18 cellular contexts compared by ENCODE assay signal in the genomic region with DNA sequence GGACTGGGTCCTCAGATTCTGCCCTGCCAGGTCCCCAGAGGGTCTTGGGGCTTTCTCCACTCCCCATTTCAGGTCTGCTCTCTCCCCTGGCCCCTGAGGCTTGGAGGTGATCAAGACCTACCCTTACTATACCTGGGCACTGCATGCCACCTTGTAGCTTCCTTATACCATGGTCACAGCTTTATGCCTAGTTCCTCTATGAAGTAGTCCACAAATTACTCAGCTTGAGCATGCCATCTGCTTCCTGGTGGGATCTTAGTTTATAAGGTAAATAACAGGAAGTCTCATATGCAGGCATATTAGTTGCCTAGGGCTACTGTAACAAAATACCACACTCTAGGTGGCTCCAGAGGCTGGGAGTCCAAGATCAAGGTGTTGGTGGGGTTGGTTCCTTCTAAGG. TPM values are rescaled to one million over a fixed set of nuclear protein-coding genes. Genes with fewer than 3 reads are reported as not detected.
A peak's percentile ranks its signal among the peaks of the same experiment; 100 is the strongest.
DNase-seq lines count a peak whose midpoint lies in the region; ATAC-seq and TF ChIP-seq lines count a peak whose summit lies in the region.
"Had no signal": no experiment of that assay in that cellular context is flagged by ENCODE, and none has a peak within 500 bp of the region (broad histone marks: within the 10 kb centered on the region; RNA-seq: fewer than 3 reads in every experiment).

No MANE protein-coding gene starts in this region.

- H4K5ac ChIP-seq in H9 (ENCODE audit: insufficient read length, low read depth, low read length): no peak overlapping the region

- H3K9ac ChIP-seq in H9 (ENCODE audit: extremely low read depth, insufficient read length, low read length) (no peak overlapping the region), OCI-LY3 (ENCODE audit: low read length) (peak overlapping the region; percentile 31; the same call in 1 of the 2 replicates)
- H3K9ac ChIP-seq: BLaER1 treated with 17β-estradiol and CSF1 and Interleukin-3, amounts not matched to agents 10 nM and 100 nM; KMS-11 had no signal

- H3K56ac ChIP-seq in H9 (ENCODE audit: insufficient read length, low read depth, low read length): no peak overlapping the region

- H3K4me2 ChIP-seq in H9 (ENCODE audit: insufficient read depth, insufficient read length, low read length) (no peak overlapping the region), OCI-LY3 (ENCODE audit: low read length) (peak overlapping the region; percentile 72)
- H3K4me2 ChIP-seq: KMS-11 had no signal

- H2AFZ ChIP-seq in H9 (ENCODE audit: low read length) (no peak overlapping the region), OCI-LY3 (ENCODE audit: low read depth, low read length) (peak overlapping the region; percentile 24)

- no peak overlapping the region for H4K8ac ChIP-seq in H9 (replicated peaks; ENCODE audit: insufficient read length, low read depth, low read length)

- H3K18ac ChIP-seq in H9 (ENCODE audit: insufficient read length, low read depth, low read length): peak overlapping the region; percentile 8

- no peaks in the 10 kb centered on the region for H3K23me2 ChIP-seq in H9 (ENCODE audit: insufficient read length, low read depth, low read length, poor library complexity, severe bottlenecking)

- H2BK15ac ChIP-seq in H9 (ENCODE audit: low read depth, low read length): no peak overlapping the region

- H3K4me3 Mint-ChIP-seq in H9 (no peak overlapping the region), mesothelial cell of epicardium (no peak overlapping the region)
- H3K4me3 Mint-ChIP-seq: HFFc6, T-helper 17 cell had no signal

- no peak overlapping the region for H3K27ac ChIP-seq in H9 (ENCODE audit: insufficient read length, low read depth, low read length)
- peak overlapping the region; percentile 60 for H3K27ac ChIP-seq in OCI-LY3 (ENCODE audit: low read length)
- H3K27ac ChIP-seq: KMS-11 had no signal

- no peak overlapping the region for H3K23ac ChIP-seq in H9 (ENCODE audit: insufficient read length, low read depth, low read length)

- no peak overlapping the region for H3T11ph ChIP-seq in H9 (ENCODE audit: low read length)

- no peak overlapping the region for H2BK12ac ChIP-seq in H9 (ENCODE audit: insufficient read length, low read depth, low read length)

- H3K4ac ChIP-seq in H9 (ENCODE audit: low read depth, low read length): no peak overlapping the region

- H3K79me2 ChIP-seq in H9 (ENCODE audit: insufficient read depth, low read length) (no peaks in the 10 kb centered on the region), OCI-LY3 (ENCODE audit: low read length) (no peaks in the 10 kb centered on the region)

- no peak overlapping the region for H3K14ac ChIP-seq in H9 (ENCODE audit: insufficient read depth, low read length)

- TF ChIP-seq CTCF in H9 (conservative IDR thresholded peaks at IDR 0.05) (no peak), OCI-LY3 (IDR thresholded peaks at IDR 0.05; ENCODE audit: low read depth, low read length) (peak; percentile 37), mesothelial cell of epicardium (IDR thresholded peaks at IDR 0.05; ENCODE audit: unreplicated experiment) (no peak)

- H4K20me1 ChIP-seq in H9 (ENCODE audit: control insufficient read depth, insufficient read depth, insufficient read length) (no peaks in the 10 kb centered on the region), OCI-LY3 (ENCODE audit: insufficient read depth, low read length) (no peaks in the 10 kb centered on the region)
- H4K20me1 ChIP-seq: BLaER1 treated with 17β-estradiol and CSF1 and Interleukin-3, amounts not matched to agents 10 nM and 100 nM had no signal

- no peaks in the 10 kb centered on the region for H3K27me3 ChIP-seq in H9 (ENCODE audit: insufficient read depth, low read length)
- no peaks in the 10 kb centered on the region for H3K27me3 ChIP-seq in OCI-LY3 (ENCODE audit: low read depth, low read length)
- H3K27me3 ChIP-seq: BLaER1 treated with 17β-estradiol and CSF1 and Interleukin-3, amounts not matched to agents 10 nM and 100 nM had no signal

- H3K79me1 ChIP-seq in H9 (ENCODE audit: insufficient read depth, low read depth, low read length, poor library complexity, severe bottlenecking): no peaks in the 10 kb centered on the region

- no peak overlapping the region for H2BK5ac ChIP-seq in H9 (ENCODE audit: insufficient read length, low read length)

- no peaks in the 10 kb centered on the region for H3K4me1 ChIP-seq in H9 (ENCODE audit: insufficient read depth, low read length)
- H3K4me1 ChIP-seq in OCI-LY3 (ENCODE audit: low read length): peaks cover 19% of the 10 kb centered on the region

- H3K36me3 Mint-ChIP-seq in H9 (ENCODE audit: insufficient read depth in 1 of 3, low read depth in 3 of 3) (no peaks in the 10 kb centered on the region), mesothelial cell of epicardium (no peaks in the 10 kb centered on the region)

- H3K4me3 ChIP-seq in OCI-LY3 (ENCODE audit: low read length): peak overlapping the region; percentile 27
- H3K4me3 ChIP-seq: BLaER1 treated with 17β-estradiol and CSF1 and Interleukin-3, amounts not matched to agents 10 nM and 100 nM had no signal

- DNase-seq in DMS 273 (lab: John Stamatoyannopoulos, UW; ENCODE audit: unreplicated experiment) (peak; percentile 70), H9 (no peak), sciatic nerve (ENCODE audit: low spot score) (no peak), mesothelial cell of epicardium (ENCODE audit: low spot score in 2 of 2, unreplicated experiment in 2 of 2) (no peak), NCI-H510A (lab: John Stamatoyannopoulos, UW) (no peak)
- DNase-seq: GF-D8, HFFc6, NCI-H1048, NCI-H1436 treated with DMSO at 0.1 percent for 48 hours, NCI-H510A treated with DMSO at 0.1 percent for 48 hours, NCI-H82, T-helper 17 cell had no signal

- H3K27me3 Mint-ChIP-seq in H9 (ENCODE audit: low read depth) (no peaks in the 10 kb centered on the region; the same call in 1 of the 2 replicates), mesothelial cell of epicardium (ENCODE audit: low read depth) (no peaks in the 10 kb centered on the region)
- H3K27me3 Mint-ChIP-seq: T-helper 17 cell had no signal

- H3K4me1 Mint-ChIP-seq in H9: peaks cover 6% of the 10 kb centered on the region in 2 experiments
- no peaks in the 10 kb centered on the region for H3K4me1 Mint-ChIP-seq in mesothelial cell of epicardium
- H3K4me1 Mint-ChIP-seq: T-helper 17 cell had no signal

- H3K36me3 ChIP-seq in OCI-LY3 (replicated peaks; ENCODE audit: low read depth, low read length): no peaks in the 10 kb centered on the region
- H3K36me3 ChIP-seq: BLaER1 treated with 17β-estradiol and CSF1 and Interleukin-3, amounts not matched to agents 10 nM and 100 nM had no signal

- ATAC-seq in sciatic nerve: peak; percentile 38
- no peak for ATAC-seq in GM21390 (IDR thresholded peaks at IDR 0.05; ENCODE audit: unreplicated experiment)
- ATAC-seq: Panc1, T-helper 17 cell had no signal

- H2BK20ac ChIP-seq in H9 (ENCODE audit: low read depth, low read length, poor library complexity, severe bottlenecking): no peak overlapping the region

- H3K27ac Mint-ChIP-seq in H9: no peak overlapping the region; a peak in 1 of 7 replicates
- H3K27ac Mint-ChIP-seq in mesothelial cell of epicardium: no peak overlapping the region
- H3K27ac Mint-ChIP-seq: HFFc6, T-helper 17 cell had no signal

- H3K9me3 ChIP-seq in H9 (ENCODE audit: control insufficient read depth, low read depth, low read length) (no peaks in the 10 kb centered on the region), OCI-LY3 (ENCODE audit: insufficient read depth, low read length) (no peaks in the 10 kb centered on the region)

- H2AK5ac ChIP-seq in H9 (ENCODE audit: insufficient read length, low read length): no peak overlapping the region

- H3K9me3 Mint-ChIP-seq in H9: no peaks in the 10 kb centered on the region; a peak in 1 of 5 replicates
- H3K9me3 Mint-ChIP-seq in mesothelial cell of epicardium: no peaks in the 10 kb centered on the region
- H3K9me3 Mint-ChIP-seq: HFFc6 had no signal

- H2BK120ac ChIP-seq in H9 (ENCODE audit: low read depth, low read length, poor library complexity, severe bottlenecking): no peak overlapping the region

- intact Hi-C loops in sciatic nerve (cut with DNase I): no loop called here

- no peak overlapping the region for H4K91ac ChIP-seq in H9 (ENCODE audit: insufficient read length, low read depth, low read length)

RNA-seq across cellular contexts. Expression of a gene that starts 11.0 kb away (rescaled TPM):
- total RNA-seq in H9 (2021) (1.6 and 2.7 TPM in 2 replicates), sciatic nerve (0.36 TPM), mesothelial cell of epicardium (3.7 to 5.7 TPM (median 4.9 TPM) in 3 replicates)
- total RNA-seq: SK-MEL-5 had no signal
